Comparison of ENCODE assay signal across 1 cellular context in the genomic region with DNA sequence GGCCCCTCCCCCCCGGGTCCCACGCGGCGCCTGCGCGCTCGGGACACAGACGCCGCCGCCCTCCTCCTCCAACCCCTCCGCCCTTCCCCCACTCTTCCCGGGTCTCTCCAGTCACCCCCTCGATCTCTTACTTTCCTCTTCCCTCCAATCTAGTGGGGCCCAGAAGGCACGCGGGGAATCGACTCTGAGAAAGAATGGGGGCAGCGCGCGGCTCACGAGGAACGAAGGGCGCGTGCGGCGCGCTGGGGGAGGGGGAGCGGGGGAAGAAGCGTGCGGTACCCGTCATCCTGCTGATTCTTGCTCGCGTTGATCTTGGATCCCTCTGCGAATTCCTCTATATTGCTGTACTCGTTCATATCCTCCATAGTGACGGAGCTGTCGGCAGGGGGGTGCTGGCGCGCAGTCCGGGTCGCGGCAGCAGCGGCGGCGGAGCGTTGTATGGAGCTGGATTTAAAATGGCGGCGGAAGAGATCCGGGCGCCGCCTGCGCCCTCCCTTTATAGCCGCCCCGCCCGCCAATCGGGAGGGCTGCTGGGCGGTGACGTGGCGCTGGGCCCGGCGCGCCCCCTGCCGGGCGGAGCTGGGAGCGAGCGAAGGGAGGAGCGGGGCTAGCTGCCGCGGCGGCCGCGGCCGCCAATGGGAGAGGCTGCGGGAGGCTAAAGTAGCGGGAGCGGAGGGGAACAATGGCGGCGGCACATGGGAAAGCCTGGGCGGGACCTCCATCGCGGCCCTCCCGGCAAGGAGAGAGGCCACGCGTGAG.
TF ChIP-seq lines count a peak whose summit lies in the region.

No MANE protein-coding gene starts in this region.

TF ChIP-seq in HepG2, 621 proteins besides CTCF, POLR2A, EP300 and RAD21 (continued from another document and continues in another):
- TF ChIP-seq, protein P1, sequence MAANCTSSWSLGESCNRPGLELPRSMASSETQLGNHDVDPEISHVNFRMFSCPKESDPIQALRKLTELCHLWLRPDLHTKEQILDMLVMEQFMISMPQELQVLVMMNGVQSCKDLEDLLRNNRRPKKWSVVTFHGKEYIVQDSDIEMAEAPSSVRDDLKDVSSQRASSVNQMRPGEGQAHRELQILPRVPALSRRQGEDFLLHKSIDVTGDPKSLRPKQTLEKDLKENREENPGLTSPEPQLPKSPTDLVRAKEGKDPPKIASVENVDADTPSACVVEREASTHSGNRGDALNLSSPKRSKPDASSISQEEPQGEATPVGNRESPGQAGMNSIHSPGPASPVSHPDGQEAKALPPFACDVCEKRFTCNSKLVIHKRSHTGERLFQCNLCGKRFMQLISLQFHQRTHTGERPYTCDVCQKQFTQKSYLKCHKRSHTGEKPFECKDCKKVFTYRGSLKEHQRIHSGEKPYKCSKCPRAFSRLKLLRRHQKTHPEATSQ (CRISPR knock-in tag; IDR thresholded peaks at IDR 0.05; ENCODE audit: borderline replicate concordance), result no peak
- TF ChIP-seq, protein P2, sequence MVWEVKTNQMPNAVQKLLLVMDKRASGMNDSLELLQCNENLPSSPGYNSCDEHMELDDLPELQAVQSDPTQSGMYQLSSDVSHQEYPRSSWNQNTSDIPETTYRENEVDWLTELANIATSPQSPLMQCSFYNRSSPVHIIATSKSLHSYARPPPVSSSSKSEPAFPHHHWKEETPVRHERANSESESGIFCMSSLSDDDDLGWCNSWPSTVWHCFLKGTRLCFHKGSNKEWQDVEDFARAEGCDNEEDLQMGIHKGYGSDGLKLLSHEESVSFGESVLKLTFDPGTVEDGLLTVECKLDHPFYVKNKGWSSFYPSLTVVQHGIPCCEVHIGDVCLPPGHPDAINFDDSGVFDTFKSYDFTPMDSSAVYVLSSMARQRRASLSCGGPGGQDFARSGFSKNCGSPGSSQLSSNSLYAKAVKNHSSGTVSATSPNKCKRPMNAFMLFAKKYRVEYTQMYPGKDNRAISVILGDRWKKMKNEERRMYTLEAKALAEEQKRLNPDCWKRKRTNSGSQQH (CRISPR knock-in tag; IDR thresholded peaks at IDR 0.05; ENCODE audit: low read depth), result no peak; the same call in 1 of the 2 replicates
- TF ChIP-seq, protein P3, sequence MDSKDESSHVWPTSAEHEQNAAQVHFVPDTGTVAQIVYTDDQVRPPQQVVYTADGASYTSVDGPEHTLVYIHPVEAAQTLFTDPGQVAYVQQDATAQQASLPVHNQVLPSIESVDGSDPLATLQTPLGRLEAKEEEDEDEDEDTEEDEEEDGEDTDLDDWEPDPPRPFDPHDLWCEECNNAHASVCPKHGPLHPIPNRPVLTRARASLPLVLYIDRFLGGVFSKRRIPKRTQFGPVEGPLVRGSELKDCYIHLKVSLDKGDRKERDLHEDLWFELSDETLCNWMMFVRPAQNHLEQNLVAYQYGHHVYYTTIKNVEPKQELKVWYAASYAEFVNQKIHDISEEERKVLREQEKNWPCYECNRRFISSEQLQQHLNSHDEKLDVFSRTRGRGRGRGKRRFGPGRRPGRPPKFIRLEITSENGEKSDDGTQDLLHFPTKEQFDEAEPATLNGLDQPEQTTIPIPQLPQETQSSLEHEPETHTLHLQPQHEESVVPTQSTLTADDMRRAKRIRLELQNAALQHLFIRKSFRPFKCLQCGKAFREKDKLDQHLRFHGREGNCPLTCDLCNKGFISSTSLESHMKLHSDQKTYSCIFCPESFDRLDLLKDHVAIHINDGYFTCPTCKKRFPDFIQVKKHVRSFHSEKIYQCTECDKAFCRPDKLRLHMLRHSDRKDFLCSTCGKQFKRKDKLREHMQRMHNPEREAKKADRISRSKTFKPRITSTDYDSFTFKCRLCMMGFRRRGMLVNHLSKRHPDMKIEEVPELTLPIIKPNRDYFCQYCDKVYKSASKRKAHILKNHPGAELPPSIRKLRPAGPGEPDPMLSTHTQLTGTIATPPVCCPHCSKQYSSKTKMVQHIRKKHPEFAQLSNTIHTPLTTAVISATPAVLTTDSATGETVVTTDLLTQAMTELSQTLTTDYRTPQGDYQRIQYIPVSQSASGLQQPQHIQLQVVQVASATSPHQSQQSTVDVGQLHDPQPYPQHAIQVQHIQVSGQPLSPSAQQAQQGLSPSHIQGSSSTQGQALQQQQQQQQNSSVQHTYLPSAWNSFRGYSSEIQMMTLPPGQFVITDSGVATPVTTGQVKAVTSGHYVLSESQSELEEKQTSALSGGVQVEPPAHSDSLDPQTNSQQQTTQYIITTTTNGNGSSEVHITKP (CRISPR knock-in tag; IDR thresholded peaks at IDR 0.05; ENCODE audit: low read depth), result no peak
- TF ChIP-seq ZNF496 (CRISPR knock-in tag; IDR thresholded peaks at IDR 0.05; ENCODE audit: insufficient replicate concordance), result no peak
- TF ChIP-seq ELF4 (CRISPR knock-in tag; IDR thresholded peaks at IDR 0.05; ENCODE audit: borderline replicate concordance), result no peak
- TF ChIP-seq, protein P4, sequence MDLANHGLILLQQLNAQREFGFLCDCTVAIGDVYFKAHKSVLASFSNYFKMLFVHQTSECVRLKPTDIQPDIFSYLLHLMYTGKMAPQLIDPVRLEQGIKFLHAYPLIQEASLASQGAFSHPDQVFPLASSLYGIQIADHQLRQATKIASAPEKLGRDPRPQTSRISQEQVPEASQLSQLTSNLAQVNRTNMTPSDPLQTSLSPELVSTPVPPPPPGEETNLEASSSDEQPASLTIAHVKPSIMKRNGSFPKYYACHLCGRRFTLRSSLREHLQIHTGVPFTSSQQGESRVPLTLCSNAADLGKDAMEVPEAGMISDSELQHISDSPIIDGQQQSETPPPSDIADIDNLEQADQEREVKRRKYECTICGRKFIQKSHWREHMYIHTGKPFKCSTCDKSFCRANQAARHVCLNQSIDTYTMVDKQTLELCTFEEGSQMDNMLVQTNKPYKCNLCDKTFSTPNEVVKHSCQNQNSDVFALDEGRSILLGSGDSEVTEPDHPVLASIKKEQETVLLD (CRISPR knock-in tag; IDR thresholded peaks at IDR 0.05; ENCODE audit: low read depth), result peak; percentile 60; the same call in 1 of the 2 replicates
- TF ChIP-seq MTF1 (CRISPR knock-in tag; IDR thresholded peaks at IDR 0.05), result no peak
- no peak for TF ChIP-seq BCL6 (CRISPR knock-in tag; IDR thresholded peaks at IDR 0.05)
- TF ChIP-seq ZNF460 (CRISPR knock-in tag; IDR thresholded peaks at IDR 0.05; ENCODE audit: borderline replicate concordance), result no peak
- peak; percentile 94 for TF ChIP-seq AGO2 (optimal IDR thresholded peaks at IDR 0.05; ENCODE audit: low read depth, low read length)
- TF ChIP-seq NFIB (CRISPR knock-in tag; IDR thresholded peaks at IDR 0.05; ENCODE audit: borderline replicate concordance), result no peak
- TF ChIP-seq, protein P5, sequence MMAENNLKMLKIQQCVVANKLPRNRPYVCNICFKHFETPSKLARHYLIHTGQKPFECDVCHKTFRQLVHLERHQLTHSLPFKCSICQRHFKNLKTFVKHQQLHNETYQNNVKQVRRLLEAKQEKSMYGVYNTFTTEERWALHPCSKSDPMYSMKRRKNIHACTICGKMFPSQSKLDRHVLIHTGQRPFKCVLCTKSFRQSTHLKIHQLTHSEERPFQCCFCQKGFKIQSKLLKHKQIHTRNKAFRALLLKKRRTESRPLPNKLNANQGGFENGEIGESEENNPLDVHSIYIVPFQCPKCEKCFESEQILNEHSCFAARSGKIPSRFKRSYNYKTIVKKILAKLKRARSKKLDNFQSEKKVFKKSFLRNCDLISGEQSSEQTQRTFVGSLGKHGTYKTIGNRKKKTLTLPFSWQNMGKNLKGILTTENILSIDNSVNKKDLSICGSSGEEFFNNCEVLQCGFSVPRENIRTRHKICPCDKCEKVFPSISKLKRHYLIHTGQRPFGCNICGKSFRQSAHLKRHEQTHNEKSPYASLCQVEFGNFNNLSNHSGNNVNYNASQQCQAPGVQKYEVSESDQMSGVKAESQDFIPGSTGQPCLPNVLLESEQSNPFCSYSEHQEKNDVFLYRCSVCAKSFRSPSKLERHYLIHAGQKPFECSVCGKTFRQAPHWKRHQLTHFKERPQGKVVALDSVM (CRISPR knock-in tag; IDR thresholded peaks at IDR 0.05), result peak; percentile 70; the same call in 1 of the 2 replicates
- TF ChIP-seq ATF1 (CRISPR knock-in tag; IDR thresholded peaks at IDR 0.05), result no peak
- no peak; the same call in 1 of the 2 replicates for TF ChIP-seq ZNF441 (CRISPR knock-in tag; IDR thresholded peaks at IDR 0.05; ENCODE audit: borderline replicate concordance)
- TF ChIP-seq YEATS2 (CRISPR knock-in tag; IDR thresholded peaks at IDR 0.05; ENCODE audit: borderline replicate concordance), result peak; percentile 26; the same call in 1 of the 2 replicates
- TF ChIP-seq SKI (IDR thresholded peaks at IDR 0.05; ENCODE audit: partially characterized antibody), result peak; percentile 65
- no peak; the same call in 1 of the 2 replicates for TF ChIP-seq NFKB2 (CRISPR knock-in tag; IDR thresholded peaks at IDR 0.05; ENCODE audit: borderline replicate concordance)
- TF ChIP-seq EED (CRISPR knock-in tag; IDR thresholded peaks at IDR 0.05), result 0 out of 2 replicates have a peak, but pooled peaks have one; percentile 39
- TF ChIP-seq ZNF644 (CRISPR knock-in tag; IDR thresholded peaks at IDR 0.05; ENCODE audit: low read depth), result no peak
- TF ChIP-seq, protein P6, sequence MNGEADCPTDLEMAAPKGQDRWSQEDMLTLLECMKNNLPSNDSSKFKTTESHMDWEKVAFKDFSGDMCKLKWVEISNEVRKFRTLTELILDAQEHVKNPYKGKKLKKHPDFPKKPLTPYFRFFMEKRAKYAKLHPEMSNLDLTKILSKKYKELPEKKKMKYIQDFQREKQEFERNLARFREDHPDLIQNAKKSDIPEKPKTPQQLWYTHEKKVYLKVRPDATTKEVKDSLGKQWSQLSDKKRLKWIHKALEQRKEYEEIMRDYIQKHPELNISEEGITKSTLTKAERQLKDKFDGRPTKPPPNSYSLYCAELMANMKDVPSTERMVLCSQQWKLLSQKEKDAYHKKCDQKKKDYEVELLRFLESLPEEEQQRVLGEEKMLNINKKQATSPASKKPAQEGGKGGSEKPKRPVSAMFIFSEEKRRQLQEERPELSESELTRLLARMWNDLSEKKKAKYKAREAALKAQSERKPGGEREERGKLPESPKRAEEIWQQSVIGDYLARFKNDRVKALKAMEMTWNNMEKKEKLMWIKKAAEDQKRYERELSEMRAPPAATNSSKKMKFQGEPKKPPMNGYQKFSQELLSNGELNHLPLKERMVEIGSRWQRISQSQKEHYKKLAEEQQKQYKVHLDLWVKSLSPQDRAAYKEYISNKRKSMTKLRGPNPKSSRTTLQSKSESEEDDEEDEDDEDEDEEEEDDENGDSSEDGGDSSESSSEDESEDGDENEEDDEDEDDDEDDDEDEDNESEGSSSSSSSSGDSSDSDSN (CRISPR knock-in tag; IDR thresholded peaks at IDR 0.05), result peak; percentile 63
- TF ChIP-seq, protein P7, sequence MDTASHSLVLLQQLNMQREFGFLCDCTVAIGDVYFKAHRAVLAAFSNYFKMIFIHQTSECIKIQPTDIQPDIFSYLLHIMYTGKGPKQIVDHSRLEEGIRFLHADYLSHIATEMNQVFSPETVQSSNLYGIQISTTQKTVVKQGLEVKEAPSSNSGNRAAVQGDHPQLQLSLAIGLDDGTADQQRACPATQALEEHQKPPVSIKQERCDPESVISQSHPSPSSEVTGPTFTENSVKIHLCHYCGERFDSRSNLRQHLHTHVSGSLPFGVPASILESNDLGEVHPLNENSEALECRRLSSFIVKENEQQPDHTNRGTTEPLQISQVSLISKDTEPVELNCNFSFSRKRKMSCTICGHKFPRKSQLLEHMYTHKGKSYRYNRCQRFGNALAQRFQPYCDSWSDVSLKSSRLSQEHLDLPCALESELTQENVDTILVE (CRISPR knock-in tag; IDR thresholded peaks at IDR 0.05), result no peak
- TF ChIP-seq MTF2 (CRISPR knock-in tag; IDR thresholded peaks at IDR 0.05; ENCODE audit: borderline replicate concordance), result no peak; the same call in 1 of the 2 replicates
- TF ChIP-seq, protein P8, sequence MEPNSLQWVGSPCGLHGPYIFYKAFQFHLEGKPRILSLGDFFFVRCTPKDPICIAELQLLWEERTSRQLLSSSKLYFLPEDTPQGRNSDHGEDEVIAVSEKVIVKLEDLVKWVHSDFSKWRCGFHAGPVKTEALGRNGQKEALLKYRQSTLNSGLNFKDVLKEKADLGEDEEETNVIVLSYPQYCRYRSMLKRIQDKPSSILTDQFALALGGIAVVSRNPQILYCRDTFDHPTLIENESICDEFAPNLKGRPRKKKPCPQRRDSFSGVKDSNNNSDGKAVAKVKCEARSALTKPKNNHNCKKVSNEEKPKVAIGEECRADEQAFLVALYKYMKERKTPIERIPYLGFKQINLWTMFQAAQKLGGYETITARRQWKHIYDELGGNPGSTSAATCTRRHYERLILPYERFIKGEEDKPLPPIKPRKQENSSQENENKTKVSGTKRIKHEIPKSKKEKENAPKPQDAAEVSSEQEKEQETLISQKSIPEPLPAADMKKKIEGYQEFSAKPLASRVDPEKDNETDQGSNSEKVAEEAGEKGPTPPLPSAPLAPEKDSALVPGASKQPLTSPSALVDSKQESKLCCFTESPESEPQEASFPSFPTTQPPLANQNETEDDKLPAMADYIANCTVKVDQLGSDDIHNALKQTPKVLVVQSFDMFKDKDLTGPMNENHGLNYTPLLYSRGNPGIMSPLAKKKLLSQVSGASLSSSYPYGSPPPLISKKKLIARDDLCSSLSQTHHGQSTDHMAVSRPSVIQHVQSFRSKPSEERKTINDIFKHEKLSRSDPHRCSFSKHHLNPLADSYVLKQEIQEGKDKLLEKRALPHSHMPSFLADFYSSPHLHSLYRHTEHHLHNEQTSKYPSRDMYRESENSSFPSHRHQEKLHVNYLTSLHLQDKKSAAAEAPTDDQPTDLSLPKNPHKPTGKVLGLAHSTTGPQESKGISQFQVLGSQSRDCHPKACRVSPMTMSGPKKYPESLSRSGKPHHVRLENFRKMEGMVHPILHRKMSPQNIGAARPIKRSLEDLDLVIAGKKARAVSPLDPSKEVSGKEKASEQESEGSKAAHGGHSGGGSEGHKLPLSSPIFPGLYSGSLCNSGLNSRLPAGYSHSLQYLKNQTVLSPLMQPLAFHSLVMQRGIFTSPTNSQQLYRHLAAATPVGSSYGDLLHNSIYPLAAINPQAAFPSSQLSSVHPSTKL (CRISPR knock-in tag; IDR thresholded peaks at IDR 0.05), result 0 out of 2 replicates have a peak, but pooled peaks have one; percentile 4
- TF ChIP-seq RFX5 (IDR thresholded peaks at IDR 0.05; ENCODE audit: low read depth, low read length), result peak; percentile 78
- TF ChIP-seq, protein P9, sequence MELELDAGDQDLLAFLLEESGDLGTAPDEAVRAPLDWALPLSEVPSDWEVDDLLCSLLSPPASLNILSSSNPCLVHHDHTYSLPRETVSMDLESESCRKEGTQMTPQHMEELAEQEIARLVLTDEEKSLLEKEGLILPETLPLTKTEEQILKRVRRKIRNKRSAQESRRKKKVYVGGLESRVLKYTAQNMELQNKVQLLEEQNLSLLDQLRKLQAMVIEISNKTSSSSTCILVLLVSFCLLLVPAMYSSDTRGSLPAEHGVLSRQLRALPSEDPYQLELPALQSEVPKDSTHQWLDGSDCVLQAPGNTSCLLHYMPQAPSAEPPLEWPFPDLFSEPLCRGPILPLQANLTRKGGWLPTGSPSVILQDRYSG (CRISPR knock-in tag; IDR thresholded peaks at IDR 0.05), result peak; percentile 33; the same call in 1 of the 2 replicates
- no peak for TF ChIP-seq RXRB (CRISPR knock-in tag; IDR thresholded peaks at IDR 0.05; ENCODE audit: borderline replicate concordance)
- no peak for TF ChIP-seq NR2C2 (CRISPR knock-in tag; IDR thresholded peaks at IDR 0.05; ENCODE audit: borderline replicate concordance)
- TF ChIP-seq, protein P10, sequence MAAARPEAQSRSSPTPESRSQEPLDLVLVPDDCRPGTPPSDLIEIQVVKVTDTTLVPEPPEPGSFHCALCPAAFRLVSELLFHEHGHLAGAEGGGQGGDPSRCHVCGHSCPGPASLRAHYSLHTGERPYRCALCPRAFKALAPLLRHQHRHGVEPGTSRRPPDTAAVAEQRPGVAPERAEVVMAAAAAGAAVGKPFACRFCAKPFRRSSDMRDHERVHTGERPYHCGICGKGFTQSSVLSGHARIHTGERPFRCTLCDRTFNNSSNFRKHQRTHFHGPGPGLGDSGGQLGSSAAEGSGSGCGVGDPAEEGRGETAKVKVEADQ (CRISPR knock-in tag; IDR thresholded peaks at IDR 0.05; ENCODE audit: borderline replicate concordance), result no peak
